Comparison of ENCODE assay signal across 30 cellular contexts in genomic region chrX:120290107-120290506, GRCh38. TPM values are rescaled to one million over a fixed set of nuclear protein-coding genes. Genes with fewer than 3 reads are reported as not detected.
"Had no signal": no experiment of that assay in that cellular context is flagged by ENCODE, and none has a peak within 500 bp of the region (broad histone marks: within the 10 kb centered on the region; RNA-seq: fewer than 3 reads in every experiment).

No MANE protein-coding gene starts in this region.

- H3K27ac ChIP-seq: cardiac muscle cell, colonic mucosa, Peyer's patch, SJSA1 had no signal

- ATAC-seq: activated CD8-positive, alpha-beta T cell treated with anti-CD3 and anti-CD28 coated beads for 36 hours; activated T-cell treated with anti-CD3 and anti-CD28 coated beads, Interleukin-2, amount 50 U/mL, for 72 hours; activated T-helper 17 cell treated with anti-CD3 and anti-CD28 coated beads, Interleukin-2, amount 50 U/mL, for 72 hours had no signal

- DNase-seq: activated CD4-positive, alpha-beta T cell treated with anti-CD3 and anti-CD28 coated beads, Interleukin-2, amount 10 ng/mL, durations not matched to agents 24 days and 14 days; activated CD4-positive, alpha-beta T cell treated with anti-CD3 and anti-CD28 coated beads, Interleukin-2, amount 50 U/mL, for 4 hours; activated CD8-positive, alpha-beta T cell treated with anti-CD3 and anti-CD28 coated beads for 36 hours; activated effector memory CD4-positive, alpha-beta T cell treated with anti-CD3 and anti-CD28 coated beads, Interleukin-2, amount 50 U/mL, for 16 hours; activated naive CD4-positive, alpha-beta T cell; activated naive CD4-positive, alpha-beta T cell treated with anti-CD3 and anti-CD28 coated beads, Interleukin-2, amount 50 U/mL, for 16 hours; activated naive CD8-positive, alpha-beta T cell treated with anti-CD3 and anti-CD28 coated beads for 36 hours; activated T-cell treated with anti-CD3 and anti-CD28 coated beads, Interleukin-2, amount 50 U/mL, for 1 hour; activated T-cell treated with anti-CD3 and anti-CD28 coated beads, Interleukin-2, amount 50 U/mL, for 72 hours; amniotic stem cell; aorta; colonic mucosa; MM.1S; MV-4-11; NCI-H1092; NCI-H187 treated with DMSO at 0.1 percent for 48 hours; NCI-H2081; NCI-H2171; NCI-H226; NCI-H446 treated with DMSO at 0.1 percent for 48 hours; NCI-H69; Peyer's patch; RPMI8226; SHP77 treated with DMSO at 0.1 percent for 48 hours; SK-N-SH had no signal

- H3K4me1 ChIP-seq: colonic mucosa, Peyer's patch, SJSA1 had no signal

- H3K9me3 ChIP-seq: colonic mucosa, Peyer's patch, SJSA1, SK-N-SH had no signal

- H3K9ac ChIP-seq: SK-N-SH had no signal

- H3K9me2 ChIP-seq: SK-N-SH had no signal

- H3K4me2 ChIP-seq: SK-N-SH had no signal

- H3K36me3 ChIP-seq: cardiac muscle cell, colonic mucosa, Peyer's patch, SJSA1 had no signal

- FAIRE-seq: TTC549 had no signal

- H3K4me3 ChIP-seq: cardiac muscle cell, colonic mucosa, Peyer's patch, SJSA1 had no signal

- H3K27me3 ChIP-seq: cardiac muscle cell, colonic mucosa, Peyer's patch, SJSA1 had no signal

RNA-seq across cellular contexts. Expression of gene TMEM255A, which starts 21.2 kb away (rescaled TPM):
- total RNA-seq: activated CD4-positive, alpha-beta T cell treated with anti-CD3 and anti-CD28 coated beads, Interleukin-2, amount 10 ng/mL, durations not matched to agents 24 days and 14 days; activated CD8-positive, alpha-beta memory T cell treated with anti-CD3 and anti-CD28 coated beads for 36 hours; activated CD8-positive, alpha-beta T cell treated with anti-CD3 and anti-CD28 coated beads for 36 hours; activated naive CD8-positive, alpha-beta T cell treated with anti-CD3 and anti-CD28 coated beads for 36 hours; activated T-cell treated with anti-CD3 and anti-CD28 coated beads, Interleukin-2, amount 50 U/mL, for 72 hours had no signal
- polyA plus RNA-seq: aorta had no signal
